ENCODE assay signal across 10 cellular contexts in the genomic region with DNA sequence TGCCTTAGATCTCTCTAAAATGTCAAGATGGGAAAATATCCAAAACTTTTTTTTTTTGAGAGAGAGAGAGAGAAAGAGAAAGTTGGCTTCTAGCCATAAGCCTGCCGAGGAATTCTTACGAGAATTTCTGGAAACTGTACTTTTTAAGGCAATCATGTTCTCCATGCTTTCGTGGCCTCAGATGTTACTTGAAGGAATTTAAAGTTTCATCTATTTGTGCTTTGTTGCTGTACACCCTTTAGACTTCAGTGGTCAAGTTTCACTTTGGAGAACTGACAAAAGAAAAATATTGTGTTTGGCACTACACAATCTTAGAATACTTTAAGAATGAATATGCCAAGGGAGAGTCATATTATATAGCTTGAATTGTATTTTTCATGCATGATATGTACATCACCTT. TPM values are rescaled to one million over a fixed set of nuclear protein-coding genes. Genes with fewer than 3 reads are reported as not detected.
A peak's percentile ranks its signal among the peaks of the same experiment; 100 is the strongest.
DNase-seq lines count a peak whose midpoint lies in the region; ATAC-seq and TF ChIP-seq lines count a peak whose summit lies in the region.
"Had no signal": no experiment of that assay in that cellular context is flagged by ENCODE, and none has a peak within 500 bp of the region (broad histone marks: within the 10 kb centered on the region; RNA-seq: fewer than 3 reads in every experiment).

No MANE protein-coding gene starts in this region.

- DNase-seq in AG20443 (ENCODE audit: low spot score): peak; percentile 37
- DNase-seq in SJCRH30: peak in 1 of 2 experiments; percentile 17
- DNase-seq in fibroblast of peridontal ligament (ENCODE audit: extremely low read depth): peak; percentile 97
- DNase-seq in retinal pigment epithelial cell (ENCODE audit: low read depth): peak; percentile 50
- no peak for DNase-seq in NCI-H128 (lab: John Stamatoyannopoulos, UW; ENCODE audit: unreplicated experiment)
- DNase-seq: erythroblast, occipital lobe had no signal

- no peak overlapping the region for H3K27ac ChIP-seq in SJCRH30

- H3K4me3 ChIP-seq in SJCRH30: peak overlapping the region; percentile 36
- H3K4me3 ChIP-seq in retinal pigment epithelial cell (ENCODE audit: low read length): peak overlapping the region; percentile 0

- no peaks in the 10 kb centered on the region for H3K36me3 ChIP-seq in SJCRH30

- H3K9me3 ChIP-seq in SJCRH30 (replicated peaks): no peaks in the 10 kb centered on the region

- ATAC-seq in GM21390 (IDR thresholded peaks at IDR 0.05; ENCODE audit: unreplicated experiment) (no peak), GM21447 (IDR thresholded peaks at IDR 0.05; ENCODE audit: unreplicated experiment) (no peak), HG02938 (IDR thresholded peaks at IDR 0.05; ENCODE audit: unreplicated experiment) (no peak)

- no peak for TF ChIP-seq CTCF in retinal pigment epithelial cell (conservative IDR thresholded peaks at IDR 0.05; ENCODE audit: low read depth, low read length)

- H3K4me1 ChIP-seq in SJCRH30: no peaks in the 10 kb centered on the region

- no peaks in the 10 kb centered on the region for H3K27me3 ChIP-seq in SJCRH30

RNA-seq across cellular contexts. Expression of a gene that starts 53.9 kb away (rescaled TPM):
- total RNA-seq in SJCRH30 (2014; rRNA removed; shearing (Covaris generic)): 1.2 and 1.3 TPM in 2 replicates
